In the genomic region with DNA sequence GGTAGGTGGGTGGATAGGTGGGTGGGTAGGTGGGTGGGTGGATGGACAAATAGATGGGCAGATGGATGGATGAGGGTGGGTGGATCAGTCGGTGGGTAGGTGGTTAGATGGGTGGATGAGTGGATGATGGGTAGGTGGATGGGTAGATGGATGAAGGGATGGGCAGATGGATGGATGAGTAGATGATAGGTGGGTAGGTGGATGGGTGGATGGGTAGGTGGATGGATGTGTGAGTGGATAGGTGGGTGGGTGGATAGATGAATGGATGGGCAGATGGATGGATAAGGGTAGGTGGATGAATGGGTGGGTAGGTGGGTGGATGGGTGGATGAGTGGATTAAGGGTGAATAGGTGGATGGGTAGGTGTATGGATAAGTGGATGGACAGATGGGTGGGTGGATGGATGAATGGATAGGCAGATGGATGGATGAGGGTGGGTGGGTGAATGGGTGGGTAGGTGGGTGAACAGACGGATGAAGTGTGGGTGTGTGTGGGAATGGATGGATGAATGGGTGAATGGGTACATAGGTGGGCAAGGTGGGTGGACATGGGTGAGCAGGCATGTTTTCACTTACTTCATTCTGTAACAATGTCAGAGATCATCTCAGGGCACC, we compare ENCODE assay signal across 29 cellular contexts. TPM values are rescaled to one million over a fixed set of nuclear protein-coding genes. Genes with fewer than 3 reads are reported as not detected.
DNase-seq lines count a peak whose midpoint lies in the region; ATAC-seq and TF ChIP-seq lines count a peak whose summit lies in the region.
"Had no signal": no experiment of that assay in that cellular context is flagged by ENCODE, and none has a peak within 500 bp of the region (broad histone marks: within the 10 kb centered on the region; RNA-seq: fewer than 3 reads in every experiment).

No MANE protein-coding gene starts in this region.

- no peak overlapping the region for H3K27ac ChIP-seq in HEK293 (ENCODE audit: extremely low read depth, low read depth, low read length)
- no peak overlapping the region for H3K27ac ChIP-seq in osteoblast (ENCODE audit: low read depth, low read length)
- H3K27ac ChIP-seq: neutrophil, uterus had no signal

- no peak for ATAC-seq in HG03159 (IDR thresholded peaks at IDR 0.05; ENCODE audit: unreplicated experiment)
- ATAC-seq: CD8-positive, alpha-beta T cell; gastroesophageal sphincter; sciatic nerve; stimulated activated effector memory CD8-positive, alpha-beta T cell treated with anti-CD3 and anti-CD28 coated beads, Interleukin-12 subunit alpha, Interleukin-12 subunit beta, amount 100 ng/mL, for 72 hours had no signal

- H3K27ac Mint-ChIP-seq in T-helper 2 cell treated with Interferon-gamma antibody and Interleukin-4, amounts not matched to agents 5 μg/mL and 100 μg/mL, for 36 hours, result peak overlapping the region; percentile 63
- no peak overlapping the region for H3K27ac Mint-ChIP-seq in activated T-helper 2 cell treated with anti-CD3 and anti-CD28 coated beads, Interferon-gamma antibody, Interleukin-2, Interleukin-4, amounts not matched to agents 10 μg/mL and 5 μg/mL and 100 μg/mL, durations not matched to agents 14 hours and 24 hours and 36 hours
- H3K27ac Mint-ChIP-seq: progenitor cell of endocrine pancreas; stimulated activated effector memory CD8-positive, alpha-beta T cell treated with anti-CD3 and anti-CD28 coated beads, Interleukin-12 subunit alpha, Interleukin-12 subunit beta, amount 100 ng/mL, for 72 hours had no signal

- H3K79me2 ChIP-seq in osteoblast (ENCODE audit: insufficient read depth, low read length), result peaks cover 19% of the 10 kb centered on the region

- H3K27me3 Mint-ChIP-seq in T-helper 2 cell treated with Interferon-gamma antibody and Interleukin-4, amounts not matched to agents 5 μg/mL and 100 μg/mL, for 36 hours (ENCODE audit: low read depth), result peaks cover 3% of the 10 kb centered on the region
- peaks cover 2% of the 10 kb centered on the region for H3K27me3 Mint-ChIP-seq in activated T-helper 2 cell treated with anti-CD3 and anti-CD28 coated beads, Interferon-gamma antibody, Interleukin-2, Interleukin-4, amounts not matched to agents 10 μg/mL and 5 μg/mL and 100 μg/mL, durations not matched to agents 14 hours and 24 hours and 36 hours (ENCODE audit: low read depth)
- H3K27me3 Mint-ChIP-seq: activated T-cell treated with anti-CD3 and anti-CD28 coated beads, Interleukin-2, amount 50 U/mL, for 24 hours had no signal

- H3K9me3 ChIP-seq in HEK293 (ENCODE audit: control insufficient read depth, insufficient read depth, low read depth, low read length) (no peaks in the 10 kb centered on the region), osteoblast (ENCODE audit: low read depth, low read length) (no peaks in the 10 kb centered on the region)
- H3K9me3 ChIP-seq: gastroesophageal sphincter, neutrophil, uterus had no signal

- H3K9me3 Mint-ChIP-seq in T-helper 2 cell treated with Interferon-gamma antibody and Interleukin-4, amounts not matched to agents 5 μg/mL and 100 μg/mL, for 36 hours, result no peaks in the 10 kb centered on the region
- H3K9me3 Mint-ChIP-seq in activated T-helper 2 cell treated with anti-CD3 and anti-CD28 coated beads, Interferon-gamma antibody, Interleukin-2, Interleukin-4, amounts not matched to agents 10 μg/mL and 5 μg/mL and 100 μg/mL, durations not matched to agents 14 hours and 24 hours and 36 hours, result no peaks in the 10 kb centered on the region
- H3K9me3 Mint-ChIP-seq: activated T-cell treated with anti-CD3 and anti-CD28 coated beads, Interleukin-2, amount 50 U/mL, for 24 hours; CD8-positive, alpha-beta T cell; stimulated activated effector memory CD8-positive, alpha-beta T cell treated with anti-CD3 and anti-CD28 coated beads, Interleukin-12 subunit alpha, Interleukin-12 subunit beta, amount 100 ng/mL, for 72 hours had no signal

- no peak for TF ChIP-seq CTCF in HEK293 (tag by site-specific recombination; IDR thresholded peaks at IDR 0.05)
- TF ChIP-seq CTCF in osteoblast (IDR thresholded peaks at IDR 0.05; ENCODE audit: extremely low read depth, low read depth, low read length), result no peak

- no peak for DNase-seq in T-helper 2 cell treated with Interferon-gamma antibody and Interleukin-4, amounts not matched to agents 5 μg/mL and 100 μg/mL, for 36 hours (ENCODE audit: low spot score)
- DNase-seq in T-helper 2 cell, result no peak
- DNase-seq in activated T-helper 2 cell treated with anti-CD3 and anti-CD28 coated beads, Interferon-gamma antibody, Interleukin-2, Interleukin-4, amounts not matched to agents 10 μg/mL and 5 μg/mL and 100 μg/mL, durations not matched to agents 14 hours and 24 hours and 36 hours (ENCODE audit: low spot score), result no peak
- DNase-seq in osteoblast (ENCODE audit: insufficient read length, low spot score, missing footprints), result peak; percentile 37
- no peak for DNase-seq in HCEC 1CT
- DNase-seq in ecto neural progenitor cell (ENCODE audit: low spot score), result no peak
- DNase-seq: 8988T; activated CD4-positive, alpha-beta T cell treated with anti-CD3 and anti-CD28 coated beads for 1 hour; activated naive CD4-positive, alpha-beta T cell; activated T-cell treated with anti-CD3 and anti-CD28 coated beads, Interleukin-2, amount 50 U/mL, for 24 hours; cortex of kidney; H7; hypothalamus; KBM-7; mesenchymal stem cell; NCI-H1417 treated with DMSO at 0.1 percent for 48 hours; NCI-H2081 treated with DMSO at 0.1 percent for 48 hours; NCI-H226; NCI-H774; stimulated activated CD4-positive, alpha-beta T cell treated with anti-CD3 and anti-CD28 coated beads, Interleukin-4, amount 100 ng/mL, for 24 hours had no signal

- peak overlapping the region; percentile 18 for H3K4me3 Mint-ChIP-seq in T-helper 2 cell treated with Interferon-gamma antibody and Interleukin-4, amounts not matched to agents 5 μg/mL and 100 μg/mL, for 36 hours
- peak overlapping the region; percentile 5 for H3K4me3 Mint-ChIP-seq in activated T-helper 2 cell treated with anti-CD3 and anti-CD28 coated beads, Interferon-gamma antibody, Interleukin-2, Interleukin-4, amounts not matched to agents 10 μg/mL and 5 μg/mL and 100 μg/mL, durations not matched to agents 14 hours and 24 hours and 36 hours (ENCODE audit: low read depth)
- H3K4me3 Mint-ChIP-seq: activated T-cell treated with anti-CD3 and anti-CD28 coated beads, Interleukin-2, amount 50 U/mL, for 24 hours; CD8-positive, alpha-beta T cell; stimulated activated effector memory CD8-positive, alpha-beta T cell treated with anti-CD3 and anti-CD28 coated beads, Interleukin-12 subunit alpha, Interleukin-12 subunit beta, amount 100 ng/mL, for 72 hours had no signal

- H3K4me1 ChIP-seq in HEK293 (ENCODE audit: control insufficient read depth, insufficient read depth, low read length) (peaks cover 3% of the 10 kb centered on the region; the same call in 1 of the 2 replicates), osteoblast (ENCODE audit: insufficient read depth, low read length) (peaks cover 27% of the 10 kb centered on the region)

- no peaks in the 10 kb centered on the region for H3K27me3 ChIP-seq in osteoblast (ENCODE audit: insufficient read depth, low read length)
- H3K27me3 ChIP-seq: gastroesophageal sphincter, uterus had no signal

- intact Hi-C loops in activated T-helper 2 cell treated with anti-CD3 and anti-CD28 coated beads, Interferon-gamma antibody, Interleukin-2, Interleukin-4, amounts not matched to agents 10 μg/mL and 5 μg/mL and 100 μg/mL, durations not matched to agents 14 hours and 24 hours and 36 hours (cut with micrococcal nuclease), result no loop called here

- H3K4me2 ChIP-seq in osteoblast (ENCODE audit: insufficient read depth, low read length), result no peak overlapping the region

- POLR2A ChIA-PET in HEK293 (lab: Yijun Ruan, JAX), result no interaction called here

- CTCF ChIA-PET in HEK293 (lab: Yijun Ruan, JAX), result no interaction called here

- H4K20me1 ChIP-seq in osteoblast (ENCODE audit: insufficient read depth, low read length), result peaks cover 10% of the 10 kb centered on the region

- peaks cover 27% of the 10 kb centered on the region for H3K4me1 Mint-ChIP-seq in T-helper 2 cell treated with Interferon-gamma antibody and Interleukin-4, amounts not matched to agents 5 μg/mL and 100 μg/mL, for 36 hours (ENCODE audit: low read depth)
- H3K4me1 Mint-ChIP-seq in activated T-helper 2 cell treated with anti-CD3 and anti-CD28 coated beads, Interferon-gamma antibody, Interleukin-2, Interleukin-4, amounts not matched to agents 10 μg/mL and 5 μg/mL and 100 μg/mL, durations not matched to agents 14 hours and 24 hours and 36 hours (ENCODE audit: low read depth), result peaks cover 28% of the 10 kb centered on the region

- H3K4me3 ChIP-seq in HEK293 (ENCODE audit: low read depth, low read length) (no peak overlapping the region), osteoblast (ENCODE audit: insufficient read depth, low read length) (no peak overlapping the region)
- H3K4me3 ChIP-seq: gastroesophageal sphincter, uterus had no signal

- no peak overlapping the region for H2AFZ ChIP-seq in osteoblast (ENCODE audit: low read length)

- H3K36me3 ChIP-seq in HEK293 (ENCODE audit: control insufficient read depth in 2 of 2, insufficient read depth in 1 of 2, low read length in 2 of 2) (peaks cover 0 to 3% of the 10 kb centered on the region in 2 experiments; a peak in 1 of 3 replicates), osteoblast (ENCODE audit: insufficient read depth, low read length) (no peaks in the 10 kb centered on the region)
- H3K36me3 ChIP-seq: gastroesophageal sphincter, neutrophil, uterus had no signal

- peaks cover 6% of the 10 kb centered on the region for H3K36me3 Mint-ChIP-seq in T-helper 2 cell treated with Interferon-gamma antibody and Interleukin-4, amounts not matched to agents 5 μg/mL and 100 μg/mL, for 36 hours (ENCODE audit: low read depth)
- peaks cover 2% of the 10 kb centered on the region for H3K36me3 Mint-ChIP-seq in activated T-helper 2 cell treated with anti-CD3 and anti-CD28 coated beads, Interferon-gamma antibody, Interleukin-2, Interleukin-4, amounts not matched to agents 10 μg/mL and 5 μg/mL and 100 μg/mL, durations not matched to agents 14 hours and 24 hours and 36 hours (ENCODE audit: low read depth)
- H3K36me3 Mint-ChIP-seq: CD8-positive, alpha-beta T cell; stimulated activated effector memory CD8-positive, alpha-beta T cell treated with anti-CD3 and anti-CD28 coated beads, Interleukin-12 subunit alpha, Interleukin-12 subunit beta, amount 100 ng/mL, for 72 hours had no signal

TF ChIP-seq in HEK293, 187 proteins besides CTCF, POLR2A, EP300 and RAD21 (continues in another document):
- TF ChIP-seq EGR2 (tag by site-specific recombination; IDR thresholded peaks at IDR 0.05; ENCODE audit: low read depth) (peak; percentile 99), KLF1 (tag by site-specific recombination; IDR thresholded peaks at IDR 0.05) (peak; percentile 5; the same call in 1 of the 2 replicates), ZNF366 (tag by site-specific recombination; conservative IDR thresholded peaks at IDR 0.05) (peak; percentile 91), ZBTB17 (tag by site-specific recombination; IDR thresholded peaks at IDR 0.05) (peak; percentile 83)

RNA-seq across cellular contexts. Expression of a gene that starts 3.3 kb away (rescaled TPM):
- 93.7 and 93.8 TPM in 2 replicates for total RNA-seq in activated T-helper 2 cell treated with anti-CD3 and anti-CD28 coated beads, Interferon-gamma antibody, Interleukin-2, Interleukin-4, amounts not matched to agents 10 μg/mL and 5 μg/mL and 100 μg/mL, durations not matched to agents 14 hours and 24 hours and 36 hours
- total RNA-seq in osteoblast, result 46.6 and 49.2 TPM in 2 replicates

RNA-seq across cellular contexts. Expression of a gene that starts 37.9 kb away (rescaled TPM):
- 1.1 and 2.4 TPM in 2 replicates for total RNA-seq in activated T-helper 2 cell treated with anti-CD3 and anti-CD28 coated beads, Interferon-gamma antibody, Interleukin-2, Interleukin-4, amounts not matched to agents 10 μg/mL and 5 μg/mL and 100 μg/mL, durations not matched to agents 14 hours and 24 hours and 36 hours
- total RNA-seq in osteoblast, result 2.1 and 4.3 TPM in 2 replicates
